Comparison of ENCODE assay signal across 1 cellular context in the genomic region with DNA sequence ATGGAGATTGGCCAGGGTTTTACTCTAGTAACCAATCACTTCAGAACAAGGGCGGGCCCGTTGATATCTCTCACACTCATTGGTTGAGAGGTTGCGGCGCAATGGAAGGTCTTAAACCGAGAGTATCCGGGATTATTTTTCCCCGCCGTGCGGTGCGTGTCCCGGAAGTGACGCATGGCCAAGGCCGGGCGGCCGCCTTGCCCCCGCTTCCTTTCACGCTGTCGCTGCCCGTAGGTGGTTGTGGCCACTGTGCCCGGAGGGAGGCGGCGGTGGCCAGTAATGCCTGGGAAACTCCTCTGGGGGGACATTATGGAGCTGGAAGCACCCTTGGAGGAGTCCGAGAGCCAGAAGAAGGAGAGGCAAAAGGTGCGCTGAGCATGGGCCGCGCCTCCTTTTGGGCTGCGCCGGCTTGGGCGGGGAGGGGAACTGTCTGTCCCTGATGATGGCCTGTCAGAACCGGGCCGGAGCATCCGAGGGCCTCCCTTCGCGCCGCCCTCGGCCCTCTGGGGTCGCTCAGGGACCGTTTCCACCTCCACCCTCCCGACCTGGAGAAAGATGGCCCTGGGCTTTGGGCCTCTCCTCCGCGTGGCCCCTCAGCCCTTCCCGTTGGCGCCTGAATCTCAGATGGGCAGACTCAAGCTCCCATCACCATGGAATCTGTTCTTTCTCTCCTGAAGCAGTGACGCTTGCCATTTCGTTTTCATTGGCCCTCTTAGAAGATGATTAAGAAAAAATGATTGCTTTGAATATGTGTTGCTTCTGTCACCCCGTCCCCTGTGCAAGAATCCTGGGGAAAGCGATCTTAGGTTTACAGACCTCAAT.
TF ChIP-seq lines count a peak whose summit lies in the region.

A gene with protein sequence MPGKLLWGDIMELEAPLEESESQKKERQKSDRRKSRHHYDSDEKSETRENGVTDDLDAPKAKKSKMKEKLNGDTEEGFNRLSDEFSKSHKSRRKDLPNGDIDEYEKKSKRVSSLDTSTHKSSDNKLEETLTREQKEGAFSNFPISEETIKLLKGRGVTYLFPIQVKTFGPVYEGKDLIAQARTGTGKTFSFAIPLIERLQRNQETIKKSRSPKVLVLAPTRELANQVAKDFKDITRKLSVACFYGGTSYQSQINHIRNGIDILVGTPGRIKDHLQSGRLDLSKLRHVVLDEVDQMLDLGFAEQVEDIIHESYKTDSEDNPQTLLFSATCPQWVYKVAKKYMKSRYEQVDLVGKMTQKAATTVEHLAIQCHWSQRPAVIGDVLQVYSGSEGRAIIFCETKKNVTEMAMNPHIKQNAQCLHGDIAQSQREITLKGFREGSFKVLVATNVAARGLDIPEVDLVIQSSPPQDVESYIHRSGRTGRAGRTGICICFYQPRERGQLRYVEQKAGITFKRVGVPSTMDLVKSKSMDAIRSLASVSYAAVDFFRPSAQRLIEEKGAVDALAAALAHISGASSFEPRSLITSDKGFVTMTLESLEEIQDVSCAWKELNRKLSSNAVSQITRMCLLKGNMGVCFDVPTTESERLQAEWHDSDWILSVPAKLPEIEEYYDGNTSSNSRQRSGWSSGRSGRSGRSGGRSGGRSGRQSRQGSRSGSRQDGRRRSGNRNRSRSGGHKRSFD (plus strand): TSS at position 210 of the 822 bp plus-strand sequence. CDS start 70 bp downstream, at position 280.

TF ChIP-seq in K562, 482 proteins besides CTCF, POLR2A, EP300 and RAD21 (continued from another document and continues in another):
- TF ChIP-seq SIN3B (IDR thresholded peaks at IDR 0.05; ENCODE audit: low read depth) (peak; percentile 37; the same call in 1 of the 2 replicates), CGGBP1 (CRISPR knock-in tag; IDR thresholded peaks at IDR 0.05) (no peak), NRF1 (conservative IDR thresholded peaks at IDR 0.05 in 1 of 2, IDR thresholded peaks at IDR 0.05 in 1 of 2) (peak; percentile 86 to 89), ZNF23 (CRISPR knock-in tag; IDR thresholded peaks at IDR 0.05) (no peak), ZNF57 (CRISPR knock-in tag; IDR thresholded peaks at IDR 0.05) (no peak), RBM17 (IDR thresholded peaks at IDR 0.05; ENCODE audit: borderline replicate concordance, low read depth, low read length) (no peak), SMAD3 (CRISPR knock-in tag; conservative IDR thresholded peaks at IDR 0.05) (no peak), CBFB (CRISPR knock-in tag; IDR thresholded peaks at IDR 0.05) (peak; percentile 80; the same call in 1 of the 2 replicates), SIN3A (IDR thresholded peaks at IDR 0.05; ENCODE audit: borderline replicate concordance in 2 of 2, control insufficient read depth in 1 of 2, low read depth in 2 of 2, low read length in 2 of 2) (peak in 1 of 2 experiments; percentile 57; a peak in 3 of 4 replicates), RERE (CRISPR knock-in tag; IDR thresholded peaks at IDR 0.05; ENCODE audit: borderline replicate concordance) (no peak), CBX2 (IDR thresholded peaks at IDR 0.05; ENCODE audit: insufficient read depth, low read length, poor library complexity, severe bottlenecking) (no peak), ZNF445 (CRISPR knock-in tag; IDR thresholded peaks at IDR 0.05; ENCODE audit: low read depth) (no peak), POU5F1 (IDR thresholded peaks at IDR 0.05; ENCODE audit: borderline replicate concordance, low read depth, low read length, partially characterized antibody) (no peak), DPF2 (IDR thresholded peaks at IDR 0.05) (peak; percentile 48; the same call in 1 of the 2 replicates), ZNF639 (CRISPR knock-in tag; conservative IDR thresholded peaks at IDR 0.05 in 1 of 2, IDR thresholded peaks at IDR 0.05 in 1 of 2) (no peak), KAT7 (CRISPR knock-in tag; IDR thresholded peaks at IDR 0.05; ENCODE audit: borderline replicate concordance) (peak; percentile 87; the same call in 1 of the 2 replicates), PTTG1 (tag; IDR thresholded peaks at IDR 0.05; ENCODE audit: low read depth) (no peak), HDAC3 (IDR thresholded peaks at IDR 0.05; ENCODE audit: borderline replicate concordance, partially characterized antibody) (no peak), MCM5 (IDR thresholded peaks at IDR 0.05; ENCODE audit: low read depth) (no peak), ZNF507 (tag; conservative IDR thresholded peaks at IDR 0.05) (no peak), ELF1 (tag; IDR thresholded peaks at IDR 0.05) (peak; percentile 90), TCF7L2 (IDR thresholded peaks at IDR 0.05; ENCODE audit: low read depth, low read length) (no peak), CHCHD3 (CRISPR knock-in tag; IDR thresholded peaks at IDR 0.05) (0 out of 2 replicates have a peak, but pooled peaks have one; percentile 53), ASH1L (IDR thresholded peaks at IDR 0.05; ENCODE audit: borderline replicate concordance, low read depth, partially characterized antibody) (peak; percentile 92), CBX1 (IDR thresholded peaks at IDR 0.05; ENCODE audit: low read depth) (peak; percentile 10; the same call in 1 of the 2 replicates), TCF3 (CRISPR knock-in tag; IDR thresholded peaks at IDR 0.05) (no peak), CXXC5 (CRISPR knock-in tag; IDR thresholded peaks at IDR 0.05) (peak; percentile 89), ZBTB8A (IDR thresholded peaks at IDR 0.05; ENCODE audit: partially characterized antibody) (no peak), GABPB2 (CRISPR knock-in tag; conservative IDR thresholded peaks at IDR 0.05) (no peak; the same call in 1 of the 2 replicates), ZC3H11A (IDR thresholded peaks at IDR 0.05; ENCODE audit: low read depth, low read length) (no peak), C11orf30 (IDR thresholded peaks at IDR 0.05; ENCODE audit: low read depth) (peak; percentile 57), FOSL1 (tag; conservative IDR thresholded peaks at IDR 0.05) (peak; percentile 66), KLF13 (tag; IDR thresholded peaks at IDR 0.05; ENCODE audit: borderline replicate concordance, low read depth) (peak; percentile 69), BRD4 (IDR thresholded peaks at IDR 0.05) (0 out of 2 replicates have a peak, but pooled peaks have one; percentile 6), L3MBTL2 (IDR thresholded peaks at IDR 0.05) (no peak)
- TF ChIP-seq, protein P1, sequence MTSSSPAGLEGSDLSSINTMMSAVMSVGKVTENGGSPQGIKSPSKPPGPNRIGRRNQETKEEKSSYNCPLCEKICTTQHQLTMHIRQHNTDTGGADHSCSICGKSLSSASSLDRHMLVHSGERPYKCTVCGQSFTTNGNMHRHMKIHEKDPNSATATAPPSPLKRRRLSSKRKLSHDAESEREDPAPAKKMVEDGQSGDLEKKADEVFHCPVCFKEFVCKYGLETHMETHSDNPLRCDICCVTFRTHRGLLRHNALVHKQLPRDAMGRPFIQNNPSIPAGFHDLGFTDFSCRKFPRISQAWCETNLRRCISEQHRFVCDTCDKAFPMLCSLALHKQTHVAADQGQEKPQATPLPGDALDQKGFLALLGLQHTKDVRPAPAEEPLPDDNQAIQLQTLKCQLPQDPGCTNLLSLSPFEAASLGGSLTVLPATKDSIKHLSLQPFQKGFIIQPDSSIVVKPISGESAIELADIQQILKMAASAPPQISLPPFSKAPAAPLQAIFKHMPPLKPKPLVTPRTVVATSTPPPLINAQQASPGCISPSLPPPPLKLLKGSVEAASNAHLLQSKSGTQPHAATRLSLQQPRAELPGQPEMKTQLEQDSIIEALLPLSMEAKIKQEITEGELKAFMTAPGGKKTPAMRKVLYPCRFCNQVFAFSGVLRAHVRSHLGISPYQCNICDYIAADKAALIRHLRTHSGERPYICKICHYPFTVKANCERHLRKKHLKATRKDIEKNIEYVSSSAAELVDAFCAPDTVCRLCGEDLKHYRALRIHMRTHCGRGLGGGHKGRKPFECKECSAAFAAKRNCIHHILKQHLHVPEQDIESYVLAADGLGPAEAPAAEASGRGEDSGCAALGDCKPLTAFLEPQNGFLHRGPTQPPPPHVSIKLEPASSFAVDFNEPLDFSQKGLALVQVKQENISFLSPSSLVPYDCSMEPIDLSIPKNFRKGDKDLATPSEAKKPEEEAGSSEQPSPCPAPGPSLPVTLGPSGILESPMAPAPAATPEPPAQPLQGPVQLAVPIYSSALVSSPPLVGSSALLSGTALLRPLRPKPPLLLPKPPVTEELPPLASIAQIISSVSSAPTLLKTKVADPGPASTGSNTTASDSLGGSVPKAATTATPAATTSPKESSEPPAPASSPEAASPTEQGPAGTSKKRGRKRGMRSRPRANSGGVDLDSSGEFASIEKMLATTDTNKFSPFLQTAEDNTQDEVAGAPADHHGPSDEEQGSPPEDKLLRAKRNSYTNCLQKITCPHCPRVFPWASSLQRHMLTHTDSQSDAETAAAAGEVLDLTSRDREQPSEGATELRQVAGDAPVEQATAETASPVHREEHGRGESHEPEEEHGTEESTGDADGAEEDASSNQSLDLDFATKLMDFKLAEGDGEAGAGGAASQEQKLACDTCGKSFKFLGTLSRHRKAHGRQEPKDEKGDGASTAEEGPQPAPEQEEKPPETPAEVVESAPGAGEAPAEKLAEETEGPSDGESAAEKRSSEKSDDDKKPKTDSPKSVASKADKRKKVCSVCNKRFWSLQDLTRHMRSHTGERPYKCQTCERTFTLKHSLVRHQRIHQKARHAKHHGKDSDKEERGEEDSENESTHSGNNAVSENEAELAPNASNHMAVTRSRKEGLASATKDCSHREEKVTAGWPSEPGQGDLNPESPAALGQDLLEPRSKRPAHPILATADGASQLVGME (CRISPR knock-in tag; IDR thresholded peaks at IDR 0.05): peak; percentile 92; the same call in 1 of the 2 replicates
- TF ChIP-seq, protein P2, sequence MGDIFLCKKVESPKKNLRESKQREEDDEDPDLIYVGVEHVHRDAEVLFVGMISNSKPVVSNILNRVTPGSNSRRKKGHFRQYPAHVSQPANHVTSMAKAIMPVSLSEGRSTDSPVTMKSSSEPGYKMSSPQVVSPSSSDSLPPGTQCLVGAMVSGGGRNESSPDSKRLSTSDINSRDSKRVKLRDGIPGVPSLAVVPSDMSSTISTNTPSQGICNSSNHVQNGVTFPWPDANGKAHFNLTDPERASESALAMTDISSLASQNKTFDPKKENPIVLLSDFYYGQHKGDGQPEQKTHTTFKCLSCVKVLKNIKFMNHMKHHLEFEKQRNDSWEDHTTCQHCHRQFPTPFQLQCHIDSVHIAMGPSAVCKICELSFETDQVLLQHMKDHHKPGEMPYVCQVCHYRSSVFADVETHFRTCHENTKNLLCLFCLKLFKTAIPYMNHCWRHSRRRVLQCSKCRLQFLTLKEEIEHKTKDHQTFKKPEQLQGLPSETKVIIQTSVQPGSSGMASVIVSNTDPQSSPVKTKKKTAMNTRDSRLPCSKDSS (IDR thresholded peaks at IDR 0.05; ENCODE audit: low read depth, partially characterized antibody): peak; percentile 15
- TF ChIP-seq, protein P3, sequence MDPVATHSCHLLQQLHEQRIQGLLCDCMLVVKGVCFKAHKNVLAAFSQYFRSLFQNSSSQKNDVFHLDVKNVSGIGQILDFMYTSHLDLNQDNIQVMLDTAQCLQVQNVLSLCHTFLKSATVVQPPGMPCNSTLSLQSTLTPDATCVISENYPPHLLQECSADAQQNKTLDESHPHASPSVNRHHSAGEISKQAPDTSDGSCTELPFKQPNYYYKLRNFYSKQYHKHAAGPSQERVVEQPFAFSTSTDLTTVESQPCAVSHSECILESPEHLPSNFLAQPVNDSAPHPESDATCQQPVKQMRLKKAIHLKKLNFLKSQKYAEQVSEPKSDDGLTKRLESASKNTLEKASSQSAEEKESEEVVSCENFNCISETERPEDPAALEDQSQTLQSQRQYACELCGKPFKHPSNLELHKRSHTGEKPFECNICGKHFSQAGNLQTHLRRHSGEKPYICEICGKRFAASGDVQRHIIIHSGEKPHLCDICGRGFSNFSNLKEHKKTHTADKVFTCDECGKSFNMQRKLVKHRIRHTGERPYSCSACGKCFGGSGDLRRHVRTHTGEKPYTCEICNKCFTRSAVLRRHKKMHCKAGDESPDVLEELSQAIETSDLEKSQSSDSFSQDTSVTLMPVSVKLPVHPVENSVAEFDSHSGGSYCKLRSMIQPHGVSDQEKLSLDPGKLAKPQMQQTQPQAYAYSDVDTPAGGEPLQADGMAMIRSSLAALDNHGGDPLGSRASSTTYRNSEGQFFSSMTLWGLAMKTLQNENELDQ (CRISPR knock-in tag; IDR thresholded peaks at IDR 0.05; ENCODE audit: borderline replicate concordance): peak; percentile 81; the same call in 1 of the 2 replicates
